1 cellular context compared by ENCODE assay signal in genomic region chr12:110468212-110469048, GRCh38.
A peak's percentile ranks its signal among the peaks of the same experiment; 100 is the strongest.
TF ChIP-seq lines count a peak whose summit lies in the region.

TSS of gene FAM216A (plus strand) at chr12:110468845. CDS start at chr12:110468876, 31 bp downstream.
TSS of gene GPN3 (minus strand) at chr12:110468257. CDS start at chr12:110468203, 54 bp downstream.

TF ChIP-seq in HEK293, 187 proteins besides CTCF, POLR2A, EP300 and RAD21 (continued from another document and continues in another):
- TF ChIP-seq ZBTB26 (tag by site-specific recombination; optimal IDR thresholded peaks at IDR 0.05) = peak; percentile 89
- TF ChIP-seq, protein P1, sequence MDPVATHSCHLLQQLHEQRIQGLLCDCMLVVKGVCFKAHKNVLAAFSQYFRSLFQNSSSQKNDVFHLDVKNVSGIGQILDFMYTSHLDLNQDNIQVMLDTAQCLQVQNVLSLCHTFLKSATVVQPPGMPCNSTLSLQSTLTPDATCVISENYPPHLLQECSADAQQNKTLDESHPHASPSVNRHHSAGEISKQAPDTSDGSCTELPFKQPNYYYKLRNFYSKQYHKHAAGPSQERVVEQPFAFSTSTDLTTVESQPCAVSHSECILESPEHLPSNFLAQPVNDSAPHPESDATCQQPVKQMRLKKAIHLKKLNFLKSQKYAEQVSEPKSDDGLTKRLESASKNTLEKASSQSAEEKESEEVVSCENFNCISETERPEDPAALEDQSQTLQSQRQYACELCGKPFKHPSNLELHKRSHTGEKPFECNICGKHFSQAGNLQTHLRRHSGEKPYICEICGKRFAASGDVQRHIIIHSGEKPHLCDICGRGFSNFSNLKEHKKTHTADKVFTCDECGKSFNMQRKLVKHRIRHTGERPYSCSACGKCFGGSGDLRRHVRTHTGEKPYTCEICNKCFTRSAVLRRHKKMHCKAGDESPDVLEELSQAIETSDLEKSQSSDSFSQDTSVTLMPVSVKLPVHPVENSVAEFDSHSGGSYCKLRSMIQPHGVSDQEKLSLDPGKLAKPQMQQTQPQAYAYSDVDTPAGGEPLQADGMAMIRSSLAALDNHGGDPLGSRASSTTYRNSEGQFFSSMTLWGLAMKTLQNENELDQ (tag by site-specific recombination; IDR thresholded peaks at IDR 0.05; ENCODE audit: low read depth) = no peak
- no peak for TF ChIP-seq SCRT2 (tag by site-specific recombination; IDR thresholded peaks at IDR 0.05)
- TF ChIP-seq MYNN (tag by site-specific recombination; IDR thresholded peaks at IDR 0.05; ENCODE audit: borderline replicate concordance) = no peak
- TF ChIP-seq PRDM10 (tag by site-specific recombination; IDR thresholded peaks at IDR 0.05) = peak; percentile 38; the same call in 1 of the 2 replicates
- TF ChIP-seq, protein P2, sequence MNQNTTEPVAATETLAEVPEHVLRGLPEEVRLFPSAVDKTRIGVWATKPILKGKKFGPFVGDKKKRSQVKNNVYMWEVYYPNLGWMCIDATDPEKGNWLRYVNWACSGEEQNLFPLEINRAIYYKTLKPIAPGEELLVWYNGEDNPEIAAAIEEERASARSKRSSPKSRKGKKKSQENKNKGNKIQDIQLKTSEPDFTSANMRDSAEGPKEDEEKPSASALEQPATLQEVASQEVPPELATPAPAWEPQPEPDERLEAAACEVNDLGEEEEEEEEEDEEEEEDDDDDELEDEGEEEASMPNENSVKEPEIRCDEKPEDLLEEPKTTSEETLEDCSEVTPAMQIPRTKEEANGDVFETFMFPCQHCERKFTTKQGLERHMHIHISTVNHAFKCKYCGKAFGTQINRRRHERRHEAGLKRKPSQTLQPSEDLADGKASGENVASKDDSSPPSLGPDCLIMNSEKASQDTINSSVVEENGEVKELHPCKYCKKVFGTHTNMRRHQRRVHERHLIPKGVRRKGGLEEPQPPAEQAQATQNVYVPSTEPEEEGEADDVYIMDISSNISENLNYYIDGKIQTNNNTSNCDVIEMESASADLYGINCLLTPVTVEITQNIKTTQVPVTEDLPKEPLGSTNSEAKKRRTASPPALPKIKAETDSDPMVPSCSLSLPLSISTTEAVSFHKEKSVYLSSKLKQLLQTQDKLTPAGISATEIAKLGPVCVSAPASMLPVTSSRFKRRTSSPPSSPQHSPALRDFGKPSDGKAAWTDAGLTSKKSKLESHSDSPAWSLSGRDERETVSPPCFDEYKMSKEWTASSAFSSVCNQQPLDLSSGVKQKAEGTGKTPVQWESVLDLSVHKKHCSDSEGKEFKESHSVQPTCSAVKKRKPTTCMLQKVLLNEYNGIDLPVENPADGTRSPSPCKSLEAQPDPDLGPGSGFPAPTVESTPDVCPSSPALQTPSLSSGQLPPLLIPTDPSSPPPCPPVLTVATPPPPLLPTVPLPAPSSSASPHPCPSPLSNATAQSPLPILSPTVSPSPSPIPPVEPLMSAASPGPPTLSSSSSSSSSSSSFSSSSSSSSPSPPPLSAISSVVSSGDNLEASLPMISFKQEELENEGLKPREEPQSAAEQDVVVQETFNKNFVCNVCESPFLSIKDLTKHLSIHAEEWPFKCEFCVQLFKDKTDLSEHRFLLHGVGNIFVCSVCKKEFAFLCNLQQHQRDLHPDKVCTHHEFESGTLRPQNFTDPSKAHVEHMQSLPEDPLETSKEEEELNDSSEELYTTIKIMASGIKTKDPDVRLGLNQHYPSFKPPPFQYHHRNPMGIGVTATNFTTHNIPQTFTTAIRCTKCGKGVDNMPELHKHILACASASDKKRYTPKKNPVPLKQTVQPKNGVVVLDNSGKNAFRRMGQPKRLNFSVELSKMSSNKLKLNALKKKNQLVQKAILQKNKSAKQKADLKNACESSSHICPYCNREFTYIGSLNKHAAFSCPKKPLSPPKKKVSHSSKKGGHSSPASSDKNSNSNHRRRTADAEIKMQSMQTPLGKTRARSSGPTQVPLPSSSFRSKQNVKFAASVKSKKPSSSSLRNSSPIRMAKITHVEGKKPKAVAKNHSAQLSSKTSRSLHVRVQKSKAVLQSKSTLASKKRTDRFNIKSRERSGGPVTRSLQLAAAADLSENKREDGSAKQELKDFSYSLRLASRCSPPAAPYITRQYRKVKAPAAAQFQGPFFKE (tag by site-specific recombination; IDR thresholded peaks at IDR 0.05; ENCODE audit: borderline replicate concordance) = no peak
- TF ChIP-seq ZNF26 (tag by site-specific recombination; IDR thresholded peaks at IDR 0.05) = no peak
- TF ChIP-seq ZNF791 (tag by site-specific recombination; IDR thresholded peaks at IDR 0.05) = no peak
- TF ChIP-seq, protein P3, sequence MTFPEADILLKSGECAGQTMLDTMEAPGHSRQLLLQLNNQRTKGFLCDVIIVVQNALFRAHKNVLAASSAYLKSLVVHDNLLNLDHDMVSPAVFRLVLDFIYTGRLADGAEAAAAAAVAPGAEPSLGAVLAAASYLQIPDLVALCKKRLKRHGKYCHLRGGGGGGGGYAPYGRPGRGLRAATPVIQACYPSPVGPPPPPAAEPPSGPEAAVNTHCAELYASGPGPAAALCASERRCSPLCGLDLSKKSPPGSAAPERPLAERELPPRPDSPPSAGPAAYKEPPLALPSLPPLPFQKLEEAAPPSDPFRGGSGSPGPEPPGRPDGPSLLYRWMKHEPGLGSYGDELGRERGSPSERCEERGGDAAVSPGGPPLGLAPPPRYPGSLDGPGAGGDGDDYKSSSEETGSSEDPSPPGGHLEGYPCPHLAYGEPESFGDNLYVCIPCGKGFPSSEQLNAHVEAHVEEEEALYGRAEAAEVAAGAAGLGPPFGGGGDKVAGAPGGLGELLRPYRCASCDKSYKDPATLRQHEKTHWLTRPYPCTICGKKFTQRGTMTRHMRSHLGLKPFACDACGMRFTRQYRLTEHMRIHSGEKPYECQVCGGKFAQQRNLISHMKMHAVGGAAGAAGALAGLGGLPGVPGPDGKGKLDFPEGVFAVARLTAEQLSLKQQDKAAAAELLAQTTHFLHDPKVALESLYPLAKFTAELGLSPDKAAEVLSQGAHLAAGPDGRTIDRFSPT (tag by site-specific recombination; IDR thresholded peaks at IDR 0.05) = no peak
- TF ChIP-seq ZFP3 (tag by site-specific recombination; IDR thresholded peaks at IDR 0.05; ENCODE audit: low read depth) = no peak
- TF ChIP-seq ZNF175 (tag by site-specific recombination; IDR thresholded peaks at IDR 0.05) = no peak
- no peak for TF ChIP-seq ZSCAN5A (tag by site-specific recombination; IDR thresholded peaks at IDR 0.05)
- TF ChIP-seq ZNF398 (tag by site-specific recombination; IDR thresholded peaks at IDR 0.05) = no peak; the same call in 1 of the 2 replicates
- no peak for TF ChIP-seq ZNF157 (tag by site-specific recombination; IDR thresholded peaks at IDR 0.05)
- TF ChIP-seq, protein P4, sequence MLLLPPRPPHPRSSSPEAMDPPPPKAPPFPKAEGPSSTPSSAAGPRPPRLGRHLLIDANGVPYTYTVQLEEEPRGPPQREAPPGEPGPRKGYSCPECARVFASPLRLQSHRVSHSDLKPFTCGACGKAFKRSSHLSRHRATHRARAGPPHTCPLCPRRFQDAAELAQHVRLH (tag by site-specific recombination; IDR thresholded peaks at IDR 0.05) = peak; percentile 77; the same call in 1 of the 2 replicates
- TF ChIP-seq, protein P5, sequence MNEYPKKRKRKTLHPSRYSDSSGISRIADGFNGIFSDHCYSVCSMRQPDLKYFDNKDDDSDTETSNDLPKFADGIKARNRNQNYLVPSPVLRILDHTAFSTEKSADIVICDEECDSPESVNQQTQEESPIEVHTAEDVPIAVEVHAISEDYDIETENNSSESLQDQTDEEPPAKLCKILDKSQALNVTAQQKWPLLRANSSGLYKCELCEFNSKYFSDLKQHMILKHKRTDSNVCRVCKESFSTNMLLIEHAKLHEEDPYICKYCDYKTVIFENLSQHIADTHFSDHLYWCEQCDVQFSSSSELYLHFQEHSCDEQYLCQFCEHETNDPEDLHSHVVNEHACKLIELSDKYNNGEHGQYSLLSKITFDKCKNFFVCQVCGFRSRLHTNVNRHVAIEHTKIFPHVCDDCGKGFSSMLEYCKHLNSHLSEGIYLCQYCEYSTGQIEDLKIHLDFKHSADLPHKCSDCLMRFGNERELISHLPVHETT (tag by site-specific recombination; IDR thresholded peaks at IDR 0.05) = peak; percentile 89
- peak; percentile 77 for TF ChIP-seq KLF9 (tag by site-specific recombination; IDR thresholded peaks at IDR 0.05; ENCODE audit: low read depth)
- TF ChIP-seq ZNF629 (tag by site-specific recombination; IDR thresholded peaks at IDR 0.05) = peak; percentile 94
- TF ChIP-seq ZNF394 (tag by site-specific recombination; IDR thresholded peaks at IDR 0.05; ENCODE audit: borderline replicate concordance) = peak; percentile 84; the same call in 1 of the 2 replicates
- peak; percentile 66; the same call in 1 of the 2 replicates for TF ChIP-seq ZNF843 (tag by site-specific recombination; IDR thresholded peaks at IDR 0.05)
- TF ChIP-seq ZNF174 (tag by site-specific recombination; IDR thresholded peaks at IDR 0.05) = no peak
- TF ChIP-seq ZNF426 (tag by site-specific recombination; IDR thresholded peaks at IDR 0.05) = no peak
- TF ChIP-seq, protein P6, sequence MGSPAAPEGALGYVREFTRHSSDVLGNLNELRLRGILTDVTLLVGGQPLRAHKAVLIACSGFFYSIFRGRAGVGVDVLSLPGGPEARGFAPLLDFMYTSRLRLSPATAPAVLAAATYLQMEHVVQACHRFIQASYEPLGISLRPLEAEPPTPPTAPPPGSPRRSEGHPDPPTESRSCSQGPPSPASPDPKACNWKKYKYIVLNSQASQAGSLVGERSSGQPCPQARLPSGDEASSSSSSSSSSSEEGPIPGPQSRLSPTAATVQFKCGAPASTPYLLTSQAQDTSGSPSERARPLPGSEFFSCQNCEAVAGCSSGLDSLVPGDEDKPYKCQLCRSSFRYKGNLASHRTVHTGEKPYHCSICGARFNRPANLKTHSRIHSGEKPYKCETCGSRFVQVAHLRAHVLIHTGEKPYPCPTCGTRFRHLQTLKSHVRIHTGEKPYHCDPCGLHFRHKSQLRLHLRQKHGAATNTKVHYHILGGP (tag by site-specific recombination; IDR thresholded peaks at IDR 0.05) = no peak
- TF ChIP-seq GLI2 (tag by site-specific recombination; IDR thresholded peaks at IDR 0.05; ENCODE audit: borderline replicate concordance, low read depth) = no peak
- TF ChIP-seq ZNF138 (tag by site-specific recombination; IDR thresholded peaks at IDR 0.05; ENCODE audit: borderline replicate concordance) = no peak
- no peak for TF ChIP-seq ZNF433 (tag by site-specific recombination; IDR thresholded peaks at IDR 0.05; ENCODE audit: low read depth)
